In the genomic region with DNA sequence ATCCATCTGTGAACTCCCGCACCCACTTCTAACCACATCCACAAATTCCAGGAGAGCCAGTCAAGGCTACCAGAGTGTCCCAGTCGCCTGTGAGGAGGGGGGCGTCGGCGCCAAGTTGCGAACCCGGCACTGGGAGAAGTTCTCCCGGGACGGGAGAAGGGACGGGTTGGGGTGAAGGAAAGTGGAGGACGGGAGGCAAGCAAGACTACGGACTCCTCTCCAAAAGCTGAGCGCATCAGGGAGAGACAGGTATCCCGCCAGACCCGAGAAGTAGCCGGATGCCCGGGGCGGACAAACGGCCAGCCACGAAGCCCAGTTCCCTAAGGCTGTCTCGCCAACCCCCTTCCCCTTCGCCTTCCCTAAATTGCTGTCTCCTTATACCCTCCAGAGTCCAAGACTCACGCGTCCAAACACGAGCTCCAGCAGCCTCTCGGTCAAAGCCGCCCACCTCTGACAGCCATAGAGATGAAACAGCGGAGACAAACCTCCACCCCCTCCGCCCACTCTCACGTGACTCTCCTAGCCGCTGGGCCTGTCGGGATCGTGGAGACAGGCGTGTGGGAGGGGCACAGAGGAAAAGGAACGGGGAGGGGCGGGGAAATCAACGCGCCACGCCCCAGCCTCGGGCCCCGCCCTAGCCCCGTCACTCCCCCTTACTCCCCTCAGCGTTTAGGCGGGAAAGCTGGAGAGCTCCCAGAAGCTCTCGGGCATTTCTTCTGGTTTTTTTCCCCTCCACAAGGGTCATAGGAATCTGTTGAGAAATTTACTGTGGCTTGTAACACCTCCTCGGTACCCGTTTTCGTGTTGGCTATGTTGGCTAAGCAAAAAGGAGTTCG, we compare ENCODE assay signal across 1 cellular context.
TF ChIP-seq lines count a peak whose summit lies in the region.

A gene with protein sequence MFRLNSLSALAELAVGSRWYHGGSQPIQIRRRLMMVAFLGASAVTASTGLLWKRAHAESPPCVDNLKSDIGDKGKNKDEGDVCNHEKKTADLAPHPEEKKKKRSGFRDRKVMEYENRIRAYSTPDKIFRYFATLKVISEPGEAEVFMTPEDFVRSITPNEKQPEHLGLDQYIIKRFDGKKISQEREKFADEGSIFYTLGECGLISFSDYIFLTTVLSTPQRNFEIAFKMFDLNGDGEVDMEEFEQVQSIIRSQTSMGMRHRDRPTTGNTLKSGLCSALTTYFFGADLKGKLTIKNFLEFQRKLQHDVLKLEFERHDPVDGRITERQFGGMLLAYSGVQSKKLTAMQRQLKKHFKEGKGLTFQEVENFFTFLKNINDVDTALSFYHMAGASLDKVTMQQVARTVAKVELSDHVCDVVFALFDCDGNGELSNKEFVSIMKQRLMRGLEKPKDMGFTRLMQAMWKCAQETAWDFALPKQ (minus strand): TSS at position 472 of the 836 bp plus-strand sequence. CDS start 59,286 bp downstream, outside the sequence.

TF ChIP-seq in HCT116, 20 proteins besides CTCF, POLR2A, EP300 and RAD21 (continued from another document):
- TF ChIP-seq, protein P1, sequence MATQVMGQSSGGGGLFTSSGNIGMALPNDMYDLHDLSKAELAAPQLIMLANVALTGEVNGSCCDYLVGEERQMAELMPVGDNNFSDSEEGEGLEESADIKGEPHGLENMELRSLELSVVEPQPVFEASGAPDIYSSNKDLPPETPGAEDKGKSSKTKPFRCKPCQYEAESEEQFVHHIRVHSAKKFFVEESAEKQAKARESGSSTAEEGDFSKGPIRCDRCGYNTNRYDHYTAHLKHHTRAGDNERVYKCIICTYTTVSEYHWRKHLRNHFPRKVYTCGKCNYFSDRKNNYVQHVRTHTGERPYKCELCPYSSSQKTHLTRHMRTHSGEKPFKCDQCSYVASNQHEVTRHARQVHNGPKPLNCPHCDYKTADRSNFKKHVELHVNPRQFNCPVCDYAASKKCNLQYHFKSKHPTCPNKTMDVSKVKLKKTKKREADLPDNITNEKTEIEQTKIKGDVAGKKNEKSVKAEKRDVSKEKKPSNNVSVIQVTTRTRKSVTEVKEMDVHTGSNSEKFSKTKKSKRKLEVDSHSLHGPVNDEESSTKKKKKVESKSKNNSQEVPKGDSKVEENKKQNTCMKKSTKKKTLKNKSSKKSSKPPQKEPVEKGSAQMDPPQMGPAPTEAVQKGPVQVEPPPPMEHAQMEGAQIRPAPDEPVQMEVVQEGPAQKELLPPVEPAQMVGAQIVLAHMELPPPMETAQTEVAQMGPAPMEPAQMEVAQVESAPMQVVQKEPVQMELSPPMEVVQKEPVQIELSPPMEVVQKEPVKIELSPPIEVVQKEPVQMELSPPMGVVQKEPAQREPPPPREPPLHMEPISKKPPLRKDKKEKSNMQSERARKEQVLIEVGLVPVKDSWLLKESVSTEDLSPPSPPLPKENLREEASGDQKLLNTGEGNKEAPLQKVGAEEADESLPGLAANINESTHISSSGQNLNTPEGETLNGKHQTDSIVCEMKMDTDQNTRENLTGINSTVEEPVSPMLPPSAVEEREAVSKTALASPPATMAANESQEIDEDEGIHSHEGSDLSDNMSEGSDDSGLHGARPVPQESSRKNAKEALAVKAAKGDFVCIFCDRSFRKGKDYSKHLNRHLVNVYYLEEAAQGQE (IDR thresholded peaks at IDR 0.05; ENCODE audit: low read depth), result no peak
- TF ChIP-seq SRF (IDR thresholded peaks at IDR 0.05; ENCODE audit: low read depth), result no peak
- TF ChIP-seq EGR1 (IDR thresholded peaks at IDR 0.05; ENCODE audit: low read depth), result peak; percentile 99
